Comparison of ENCODE assay signal across 8 cellular contexts in the genomic region with DNA sequence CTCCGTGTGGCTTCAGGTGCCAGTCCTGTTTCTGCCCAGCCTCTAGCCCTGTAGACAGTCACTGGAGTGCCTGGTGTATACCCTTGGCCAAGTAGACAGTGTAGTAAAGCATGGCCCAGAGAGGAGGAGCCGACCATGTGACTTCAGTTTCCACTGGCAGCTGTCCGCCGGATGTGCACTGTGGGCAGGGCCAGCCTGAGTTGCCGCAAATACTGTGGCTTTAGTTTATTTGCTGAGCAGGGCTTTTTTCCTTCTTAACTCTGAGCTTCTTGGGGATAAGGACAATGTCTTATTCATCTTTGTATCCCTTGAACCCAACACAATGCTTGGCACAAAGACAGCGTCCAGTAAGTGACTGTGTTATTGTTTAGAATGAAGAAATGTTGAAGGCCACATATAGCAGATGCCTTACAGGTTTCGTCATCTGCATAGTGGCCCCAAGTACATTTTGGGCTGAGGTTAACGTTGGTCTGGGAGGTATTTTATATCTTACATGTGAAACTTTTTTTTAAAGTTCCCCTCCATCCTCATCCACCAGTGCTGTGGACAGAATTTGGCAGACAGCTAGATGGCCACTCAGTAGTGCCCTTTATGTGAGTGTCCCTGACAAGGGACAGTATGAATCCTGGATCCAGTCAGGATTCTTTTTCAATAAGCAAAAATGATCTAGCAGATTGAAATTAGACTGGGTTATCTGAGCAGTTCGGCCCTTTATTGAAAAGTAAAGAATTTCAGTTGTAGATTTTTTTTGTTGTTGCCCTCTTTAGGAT. TPM values are rescaled to one million over a fixed set of nuclear protein-coding genes. Genes with fewer than 3 reads are reported as not detected.
DNase-seq lines count a peak whose midpoint lies in the region; ATAC-seq and TF ChIP-seq lines count a peak whose summit lies in the region.

No MANE protein-coding gene starts in this region.

- peak overlapping the region; percentile 75 for H3K27ac ChIP-seq in lower lobe of right lung

- H3K9me3 Mint-ChIP-seq in T-cell = no peaks in the 10 kb centered on the region

- peak overlapping the region; percentile 55 to 76 for H3K27ac Mint-ChIP-seq in T-cell

- no peaks in the 10 kb centered on the region for H3K27me3 ChIP-seq in lower lobe of right lung (ENCODE audit: low read depth)

- DNase-seq in T-cell = peak in 27 of 34 experiments; percentile 7 to 64 (median 26)
- peak; percentile 51 for DNase-seq in astrocyte of the spinal cord (ENCODE audit: low read depth, low spot score)
- DNase-seq in lower lobe of right lung = peak; percentile 81
- peak; percentile 34 to 44 for DNase-seq in stimulated activated CD8-positive, alpha-beta memory T cell treated with anti-CD3 and anti-CD28 coated beads, Interleukin-2, amount 100 ng/mL, for 48 hours (ENCODE audit: low read depth in 2 of 2)
- no peak for DNase-seq in DMS153 treated with DMSO at 0.1 percent for 48 hours (lab: John Stamatoyannopoulos, UW; ENCODE audit: unreplicated experiment)
- DNase-seq in COR-L47 (lab: John Stamatoyannopoulos, UW) = no peak

- peaks cover 90% of the 10 kb centered on the region for H3K4me1 ChIP-seq in lower lobe of right lung

- POLR2A ChIA-PET in T-cell (lab: Charles Lee) = no interaction called here

- H3K36me3 ChIP-seq in lower lobe of right lung = peaks cover 36% of the 10 kb centered on the region

- peak overlapping the region in 2 of 3 donors; percentile 9 to 54 for H3K4me3 Mint-ChIP-seq in T-cell

- H3K9me3 ChIP-seq in lower lobe of right lung = no peaks in the 10 kb centered on the region

- TF ChIP-seq CTCF in astrocyte of the spinal cord (IDR thresholded peaks at IDR 0.05; ENCODE audit: low read depth, low read length) (no peak), lower lobe of right lung (IDR thresholded peaks at IDR 0.05) (no peak)

- no peaks in the 10 kb centered on the region for H3K27me3 Mint-ChIP-seq in T-cell

- intact Hi-C loops in lower lobe of right lung (cut with DNase I) = no loop called here

- peaks cover 16% of the 10 kb centered on the region for H3K36me3 Mint-ChIP-seq in T-cell

- CTCF ChIA-PET in T-cell (lab: Charles Lee) = no interaction called here

- in situ Hi-C loops in astrocyte of the spinal cord (cut with HindIII; ENCODE audit: low sequenced_read_pairs) = no loop called here

- H3K4me1 Mint-ChIP-seq in T-cell = peaks cover 38 to 63% (median 60%) of the 10 kb centered on the region in 3 donors

- H3K4me3 ChIP-seq in astrocyte of the spinal cord (ENCODE audit: low read depth, low read length) (no peak overlapping the region), lower lobe of right lung (peak overlapping the region; percentile 17)

- ATAC-seq in GM18861 (IDR thresholded peaks at IDR 0.05; ENCODE audit: unreplicated experiment) = peak; percentile 96
- ATAC-seq in HG03060 (IDR thresholded peaks at IDR 0.05; ENCODE audit: low read depth, unreplicated experiment) = peak; percentile 93
- ATAC-seq in T-cell (replicated peaks in 1 of 4) = peak; percentile 87 to 97 (median 94)
- peak; percentile 93 to 95 for ATAC-seq in lower lobe of right lung

RNA-seq across cellular contexts. Expression of gene CYP17A1, which starts 40.6 kb away (rescaled TPM):
- total RNA-seq in T-cell = 1 to 10 TPM in 3 of 5 donors, not detected in 2; 3.2 to 5.1 (median 4.1) TPM
- total RNA-seq in lower lobe of right lung = 0.80 TPM

RNA-seq across cellular contexts. Expression of gene WBP1L, which starts 52.8 kb away (rescaled TPM):
- total RNA-seq in T-cell (10 to 100 TPM; 20.0 to 38.5 (median 33.0) TPM), lower lobe of right lung (44.5 TPM)

RNA-seq across cellular contexts. Expression of gene BORCS7, which starts 57.5 kb away (rescaled TPM):
- 10 to 100 TPM; 12.0 to 16.3 (median 12.6) TPM for total RNA-seq in T-cell
- 21.9 TPM for total RNA-seq in lower lobe of right lung

Comparison
In these comparisons a context has a peak if more than half of its experiments do, and no peak if none do; other contexts are left out.
1. DNase-seq: peak in T-cell (27 of 34), astrocyte of the spinal cord (single experiment), lower lobe of right lung (single experiment) and stimulated activated CD8-positive, alpha-beta memory T cell treated with anti-CD3 and anti-CD28 coated beads, Interleukin-2, amount 100 ng/mL, for 48 hours (2 of 2); none in DMS153 treated with DMSO at 0.1 percent for 48 hours (single experiment) and COR-L47 (single experiment).
2. Peak in every context shown above with its lines, with median percentiles within 50 percentile points of each other: ATAC-seq.